Comparison of ENCODE assay signal across 1 cellular context in the genomic region with DNA sequence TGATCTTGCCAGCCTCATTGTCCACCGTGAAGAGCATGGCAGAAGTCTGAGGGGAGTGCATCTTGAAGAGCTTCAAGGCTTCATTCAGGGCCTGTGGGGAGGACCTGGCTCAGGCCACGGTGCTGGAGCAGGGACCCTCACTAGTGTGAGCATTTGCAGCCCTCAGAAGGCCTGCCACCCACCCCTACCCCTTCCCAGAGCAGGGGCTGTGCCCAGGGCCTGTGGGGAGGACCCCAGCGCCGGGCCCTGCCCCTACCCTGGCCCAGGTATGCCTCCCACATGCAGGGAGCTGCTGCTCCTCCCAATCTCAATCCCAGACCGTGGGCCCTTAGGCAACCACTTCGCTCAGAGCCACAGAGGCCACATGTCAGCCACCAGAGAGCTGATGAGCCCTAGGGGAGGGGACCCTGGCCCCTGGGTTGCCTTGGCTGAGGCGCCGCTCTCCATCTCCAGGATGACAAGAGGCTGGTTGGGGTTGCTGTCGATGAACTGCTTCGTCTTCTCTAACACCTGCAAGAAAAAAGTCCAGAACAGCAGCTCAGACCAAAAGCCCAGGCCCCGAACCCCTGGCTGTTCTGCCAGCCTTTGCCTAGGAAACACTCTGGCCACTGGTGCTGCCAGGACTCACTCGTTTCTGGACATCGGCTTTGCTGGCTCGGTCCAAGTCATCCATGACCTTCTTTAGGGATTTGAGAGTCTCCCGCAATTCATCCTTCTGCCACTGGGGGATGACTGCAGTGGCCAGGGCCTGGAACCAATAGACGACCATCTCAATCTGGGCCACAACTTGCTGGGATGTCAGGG.
A peak's percentile ranks its signal among the peaks of the same experiment; 100 is the strongest.
TF ChIP-seq lines count a peak whose summit lies in the region.

No MANE protein-coding gene starts in this region.

TF ChIP-seq in K562, 482 proteins besides CTCF, POLR2A, EP300 and RAD21 (continued from another document):
- TF ChIP-seq ETV6 (IDR thresholded peaks at IDR 0.05; ENCODE audit: borderline replicate concordance in 1 of 2, low read depth in 2 of 2, low read length in 1 of 2) (no peak), ETV6 (CRISPR knock-in tag; IDR thresholded peaks at IDR 0.05; ENCODE audit: borderline replicate concordance) (no peak), ZBTB17 (CRISPR knock-in tag; IDR thresholded peaks at IDR 0.05) (no peak), TEAD2 (tag; IDR thresholded peaks at IDR 0.05) (no peak), PURB (CRISPR knock-in tag; IDR thresholded peaks at IDR 0.05; ENCODE audit: low read depth) (no peak), TAF15 (IDR thresholded peaks at IDR 0.05; ENCODE audit: low read depth, low read length) (no peak), MYBL2 (IDR thresholded peaks at IDR 0.05; ENCODE audit: low read depth) (no peak), MYBL2 (CRISPR knock-in tag; IDR thresholded peaks at IDR 0.05; ENCODE audit: borderline replicate concordance) (no peak), ZNF274 (IDR thresholded peaks at IDR 0.05; ENCODE audit: borderline replicate concordance, low read depth, low read length) (no peak), ZNF121 (CRISPR knock-in tag; conservative IDR thresholded peaks at IDR 0.05) (no peak), MXI1 (IDR thresholded peaks at IDR 0.05; ENCODE audit: low read depth, low read length) (no peak), KLF13 (tag; IDR thresholded peaks at IDR 0.05; ENCODE audit: borderline replicate concordance, low read depth) (no peak), POLR2G (IDR thresholded peaks at IDR 0.05; ENCODE audit: low read depth, low read length) (peak; percentile 84), MCM7 (IDR thresholded peaks at IDR 0.05) (no peak), RBFOX2 (IDR thresholded peaks at IDR 0.05; ENCODE audit: low read depth, low read length) (peak; percentile 65), FOXK1 (CRISPR knock-in tag; IDR thresholded peaks at IDR 0.05; ENCODE audit: borderline replicate concordance) (peak; percentile 8; the same call in 1 of the 2 replicates), NFRKB (IDR thresholded peaks at IDR 0.05; ENCODE audit: low read depth) (no peak), FOSL1 (tag; conservative IDR thresholded peaks at IDR 0.05) (no peak), XRCC5 (IDR thresholded peaks at IDR 0.05; ENCODE audit: low read depth, low read length) (no peak)
- TF ChIP-seq, protein P1, sequence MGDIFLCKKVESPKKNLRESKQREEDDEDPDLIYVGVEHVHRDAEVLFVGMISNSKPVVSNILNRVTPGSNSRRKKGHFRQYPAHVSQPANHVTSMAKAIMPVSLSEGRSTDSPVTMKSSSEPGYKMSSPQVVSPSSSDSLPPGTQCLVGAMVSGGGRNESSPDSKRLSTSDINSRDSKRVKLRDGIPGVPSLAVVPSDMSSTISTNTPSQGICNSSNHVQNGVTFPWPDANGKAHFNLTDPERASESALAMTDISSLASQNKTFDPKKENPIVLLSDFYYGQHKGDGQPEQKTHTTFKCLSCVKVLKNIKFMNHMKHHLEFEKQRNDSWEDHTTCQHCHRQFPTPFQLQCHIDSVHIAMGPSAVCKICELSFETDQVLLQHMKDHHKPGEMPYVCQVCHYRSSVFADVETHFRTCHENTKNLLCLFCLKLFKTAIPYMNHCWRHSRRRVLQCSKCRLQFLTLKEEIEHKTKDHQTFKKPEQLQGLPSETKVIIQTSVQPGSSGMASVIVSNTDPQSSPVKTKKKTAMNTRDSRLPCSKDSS (IDR thresholded peaks at IDR 0.05; ENCODE audit: low read depth, partially characterized antibody), result no peak
- TF ChIP-seq, protein P2, sequence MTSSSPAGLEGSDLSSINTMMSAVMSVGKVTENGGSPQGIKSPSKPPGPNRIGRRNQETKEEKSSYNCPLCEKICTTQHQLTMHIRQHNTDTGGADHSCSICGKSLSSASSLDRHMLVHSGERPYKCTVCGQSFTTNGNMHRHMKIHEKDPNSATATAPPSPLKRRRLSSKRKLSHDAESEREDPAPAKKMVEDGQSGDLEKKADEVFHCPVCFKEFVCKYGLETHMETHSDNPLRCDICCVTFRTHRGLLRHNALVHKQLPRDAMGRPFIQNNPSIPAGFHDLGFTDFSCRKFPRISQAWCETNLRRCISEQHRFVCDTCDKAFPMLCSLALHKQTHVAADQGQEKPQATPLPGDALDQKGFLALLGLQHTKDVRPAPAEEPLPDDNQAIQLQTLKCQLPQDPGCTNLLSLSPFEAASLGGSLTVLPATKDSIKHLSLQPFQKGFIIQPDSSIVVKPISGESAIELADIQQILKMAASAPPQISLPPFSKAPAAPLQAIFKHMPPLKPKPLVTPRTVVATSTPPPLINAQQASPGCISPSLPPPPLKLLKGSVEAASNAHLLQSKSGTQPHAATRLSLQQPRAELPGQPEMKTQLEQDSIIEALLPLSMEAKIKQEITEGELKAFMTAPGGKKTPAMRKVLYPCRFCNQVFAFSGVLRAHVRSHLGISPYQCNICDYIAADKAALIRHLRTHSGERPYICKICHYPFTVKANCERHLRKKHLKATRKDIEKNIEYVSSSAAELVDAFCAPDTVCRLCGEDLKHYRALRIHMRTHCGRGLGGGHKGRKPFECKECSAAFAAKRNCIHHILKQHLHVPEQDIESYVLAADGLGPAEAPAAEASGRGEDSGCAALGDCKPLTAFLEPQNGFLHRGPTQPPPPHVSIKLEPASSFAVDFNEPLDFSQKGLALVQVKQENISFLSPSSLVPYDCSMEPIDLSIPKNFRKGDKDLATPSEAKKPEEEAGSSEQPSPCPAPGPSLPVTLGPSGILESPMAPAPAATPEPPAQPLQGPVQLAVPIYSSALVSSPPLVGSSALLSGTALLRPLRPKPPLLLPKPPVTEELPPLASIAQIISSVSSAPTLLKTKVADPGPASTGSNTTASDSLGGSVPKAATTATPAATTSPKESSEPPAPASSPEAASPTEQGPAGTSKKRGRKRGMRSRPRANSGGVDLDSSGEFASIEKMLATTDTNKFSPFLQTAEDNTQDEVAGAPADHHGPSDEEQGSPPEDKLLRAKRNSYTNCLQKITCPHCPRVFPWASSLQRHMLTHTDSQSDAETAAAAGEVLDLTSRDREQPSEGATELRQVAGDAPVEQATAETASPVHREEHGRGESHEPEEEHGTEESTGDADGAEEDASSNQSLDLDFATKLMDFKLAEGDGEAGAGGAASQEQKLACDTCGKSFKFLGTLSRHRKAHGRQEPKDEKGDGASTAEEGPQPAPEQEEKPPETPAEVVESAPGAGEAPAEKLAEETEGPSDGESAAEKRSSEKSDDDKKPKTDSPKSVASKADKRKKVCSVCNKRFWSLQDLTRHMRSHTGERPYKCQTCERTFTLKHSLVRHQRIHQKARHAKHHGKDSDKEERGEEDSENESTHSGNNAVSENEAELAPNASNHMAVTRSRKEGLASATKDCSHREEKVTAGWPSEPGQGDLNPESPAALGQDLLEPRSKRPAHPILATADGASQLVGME (CRISPR knock-in tag; IDR thresholded peaks at IDR 0.05), result no peak
- TF ChIP-seq, protein P3, sequence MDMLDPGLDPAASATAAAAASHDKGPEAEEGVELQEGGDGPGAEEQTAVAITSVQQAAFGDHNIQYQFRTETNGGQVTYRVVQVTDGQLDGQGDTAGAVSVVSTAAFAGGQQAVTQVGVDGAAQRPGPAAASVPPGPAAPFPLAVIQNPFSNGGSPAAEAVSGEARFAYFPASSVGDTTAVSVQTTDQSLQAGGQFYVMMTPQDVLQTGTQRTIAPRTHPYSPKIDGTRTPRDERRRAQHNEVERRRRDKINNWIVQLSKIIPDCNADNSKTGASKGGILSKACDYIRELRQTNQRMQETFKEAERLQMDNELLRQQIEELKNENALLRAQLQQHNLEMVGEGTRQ (CRISPR knock-in tag; IDR thresholded peaks at IDR 0.05), result no peak
TF ChIP-seq in K562: peak in this region for 7.
